In genomic region chr15:67456677-67457529, GRCh38 we compare ENCODE assay signal across 8 cellular contexts.
DNase-seq lines count a peak whose midpoint lies in the region; ATAC-seq, FAIRE-seq and TF ChIP-seq lines count a peak whose summit lies in the region.

No MANE protein-coding gene starts in this region.

- peak; percentile 82 for FAIRE-seq in GM12892 (lab: Jason Lieb, UNC)

- H3K27me3 Mint-ChIP-seq in activated naive CD4-positive, alpha-beta T cell treated with anti-CD3 and anti-CD28 coated beads, Interleukin-2, amount 10 ng/mL, durations not matched to agents 7 days and 5 days, result peaks cover 12% of the 10 kb centered on the region
- peaks cover 10% of the 10 kb centered on the region for H3K27me3 Mint-ChIP-seq in glutamatergic neuron (ENCODE audit: unreplicated experiment)

- no peak overlapping the region for H3K27ac ChIP-seq in upper lobe of right lung

- H3K9me3 ChIP-seq in upper lobe of right lung, result no peaks in the 10 kb centered on the region

- TF ChIP-seq POLR2A in GM12892 (IDR thresholded peaks at IDR 0.05; ENCODE audit: low read depth, low read length), result no peak
- no peak for TF ChIP-seq POLR2A in NB4 (IDR thresholded peaks at IDR 0.05; ENCODE audit: extremely low read depth, insufficient read length)

- H3K27ac Mint-ChIP-seq in activated naive CD4-positive, alpha-beta T cell treated with anti-CD3 and anti-CD28 coated beads, Interleukin-2, amount 10 ng/mL, durations not matched to agents 7 days and 5 days, result no peak overlapping the region
- H3K27ac Mint-ChIP-seq in glutamatergic neuron (ENCODE audit: unreplicated experiment), result no peak overlapping the region

- intact Hi-C loops in posterior cingulate gyrus (cut with DNase I), result loop anchor here (2.0 kb wide), 1 partner anchor 380 kb away; no protein-coding TSS in a partner anchor
- intact Hi-C loops in upper lobe of right lung (cut with DNase I), result loop anchor here (5.0 kb wide), 1 partner anchor 375 kb away; no protein-coding TSS in a partner anchor

- no peaks in the 10 kb centered on the region for H3K4me1 ChIP-seq in upper lobe of right lung

- peak; percentile 55 for DNase-seq in GM12892 (ENCODE audit: insufficient read length)
- DNase-seq in NB4 (ENCODE audit: low read depth), result peak; percentile 74
- DNase-seq in SKM-1 (lab: John Stamatoyannopoulos, UW; ENCODE audit: unreplicated experiment), result peak; percentile 39
- DNase-seq in activated naive CD4-positive, alpha-beta T cell treated with anti-CD3 and anti-CD28 coated beads, Interleukin-2, amount 10 ng/mL, durations not matched to agents 7 days and 5 days, result peak; percentile 87
- peak; percentile 95 for DNase-seq in glutamatergic neuron
- DNase-seq in posterior cingulate gyrus, result peak; percentile 45 to 96 (median 82)
- peak; percentile 90 for DNase-seq in upper lobe of right lung

- no peaks in the 10 kb centered on the region for H3K9me3 Mint-ChIP-seq in activated naive CD4-positive, alpha-beta T cell treated with anti-CD3 and anti-CD28 coated beads, Interleukin-2, amount 10 ng/mL, durations not matched to agents 7 days and 5 days
- peaks cover 5% of the 10 kb centered on the region for H3K9me3 Mint-ChIP-seq in glutamatergic neuron (ENCODE audit: unreplicated experiment)

- no peaks in the 10 kb centered on the region for H3K4me1 Mint-ChIP-seq in activated naive CD4-positive, alpha-beta T cell treated with anti-CD3 and anti-CD28 coated beads, Interleukin-2, amount 10 ng/mL, durations not matched to agents 7 days and 5 days
- H3K4me1 Mint-ChIP-seq in glutamatergic neuron (ENCODE audit: low read depth, unreplicated experiment), result peaks cover 36% of the 10 kb centered on the region

- ATAC-seq in upper lobe of right lung, result peak; percentile 97
- ATAC-seq in GM21576 (IDR thresholded peaks at IDR 0.05; ENCODE audit: unreplicated experiment), result no peak

- no peak overlapping the region for H3K4me3 Mint-ChIP-seq in activated naive CD4-positive, alpha-beta T cell treated with anti-CD3 and anti-CD28 coated beads, Interleukin-2, amount 10 ng/mL, durations not matched to agents 7 days and 5 days
- H3K4me3 Mint-ChIP-seq in glutamatergic neuron (ENCODE audit: unreplicated experiment), result peak overlapping the region; percentile 30

- no peaks in the 10 kb centered on the region for H3K36me3 Mint-ChIP-seq in activated naive CD4-positive, alpha-beta T cell treated with anti-CD3 and anti-CD28 coated beads, Interleukin-2, amount 10 ng/mL, durations not matched to agents 7 days and 5 days
- peaks cover 11% of the 10 kb centered on the region for H3K36me3 Mint-ChIP-seq in glutamatergic neuron (ENCODE audit: unreplicated experiment)

- CTCF ChIA-PET in activated naive CD4-positive, alpha-beta T cell treated with anti-CD3 and anti-CD28 coated beads, Interleukin-2, amount 10 ng/mL, durations not matched to agents 7 days and 5 days (lab: Charles Lee), result interaction anchor here (0.8 to 2.8 kb wide), 20 partner anchors 9 to 509 kb away, joined by 3 to 35 read pairs (median 4); no protein-coding TSS in a partner anchor

- TF ChIP-seq CTCF in NB4 (IDR thresholded peaks at IDR 0.05; ENCODE audit: low read depth, low read length) (peak; percentile 94), glutamatergic neuron (IDR thresholded peaks at IDR 0.05; ENCODE audit: partially characterized antibody, unreplicated experiment) (peak; percentile 93), upper lobe of right lung (IDR thresholded peaks at IDR 0.05) (peak; percentile 93)

- H3K27me3 ChIP-seq in upper lobe of right lung, result no peaks in the 10 kb centered on the region

- H3K4me3 ChIP-seq in NB4 (ENCODE audit: low read depth, low read length) (no peak overlapping the region), upper lobe of right lung (no peak overlapping the region)

- H3K36me3 ChIP-seq in upper lobe of right lung, result no peaks in the 10 kb centered on the region

Comparison
In these comparisons a context has a peak if more than half of its experiments do, and no peak if none do; other contexts are left out.
1. DNase-seq: peak in every context shown above with its lines; median percentile 95 in glutamatergic neuron; 90 in upper lobe of right lung; 87 in activated naive CD4-positive, alpha-beta T cell treated with anti-CD3 and anti-CD28 coated beads, Interleukin-2, amount 10 ng/mL, durations not matched to agents 7 days and 5 days; 82 in posterior cingulate gyrus; 74 in NB4; 55 in GM12892; 39 in SKM-1.